ENCODE assay signal across 9 cellular contexts in genomic region chr15:94229591-94230365, GRCh38. TPM values are rescaled to one million over a fixed set of nuclear protein-coding genes. Genes with fewer than 3 reads are reported as not detected.
DNase-seq lines count a peak whose midpoint lies in the region; ATAC-seq, FAIRE-seq and TF ChIP-seq lines count a peak whose summit lies in the region.
"Had no signal": no experiment of that assay in that cellular context is flagged by ENCODE, and none has a peak within 500 bp of the region (broad histone marks: within the 10 kb centered on the region; RNA-seq: fewer than 3 reads in every experiment).

No MANE protein-coding gene starts in this region.

- H3K4me3 Mint-ChIP-seq in glutamatergic neuron (ENCODE audit: unreplicated experiment): no peak overlapping the region

- 4% methylated on average over 10 of the region's 10 CpGs for WGBS in GM12878 (ENCODE audit: insufficient coverage, insufficient replicate concordance, low lambda C conversion rate, missing lambda C conversion rate)

- H3K4me1 ChIP-seq in GM12878 (ENCODE audit: control insufficient read depth, insufficient read depth, low read length) (peaks cover 16% of the 10 kb centered on the region), BE2C (no peaks in the 10 kb centered on the region)

- BruUV-seq in GM12878 (replicated peaks; lab: Mats Ljungman, UMichigan): no TSS peak

- ATAC-seq in GM18867 (IDR thresholded peaks at IDR 0.05; ENCODE audit: unreplicated experiment) (peak; percentile 66), HG02870 (IDR thresholded peaks at IDR 0.05; ENCODE audit: unreplicated experiment) (peak; percentile 88), GM12878 (peak; percentile 53)

- H3K4me2 ChIP-seq in GM12878 (ENCODE audit: control insufficient read depth, insufficient read depth): peak overlapping the region; percentile 95

- no peaks in the 10 kb centered on the region for H3K4me1 Mint-ChIP-seq in glutamatergic neuron (ENCODE audit: low read depth, unreplicated experiment)

- no peak overlapping the region for H3K27ac Mint-ChIP-seq in glutamatergic neuron (ENCODE audit: unreplicated experiment)

- no peaks in the 10 kb centered on the region for H3K9me3 ChIP-seq in GM12878 (replicated peaks; ENCODE audit: control insufficient read depth, insufficient read depth, low read length)
- no peaks in the 10 kb centered on the region for H3K9me3 ChIP-seq in BE2C

- no peak for TF ChIP-seq RAD21 in GM12878 (IDR thresholded peaks at IDR 0.05; ENCODE audit: insufficient read depth, low read depth, low read length)

- H3K79me2 ChIP-seq in GM12878 (ENCODE audit: control insufficient read depth, insufficient read depth, low read length): no peaks in the 10 kb centered on the region

- peak; percentile 88 for DNase-seq in OCI-M1 (lab: John Stamatoyannopoulos, UW)
- DNase-seq in GM12878 (ENCODE audit: low read depth, low spot score): peak; percentile 70
- DNase-seq in stimulated activated CD8-positive, alpha-beta memory T cell treated with anti-CD3 and anti-CD28 coated beads, Interleukin-12 subunit alpha, Interleukin-12 subunit beta, amount 100 ng/mL, for 1 hour (ENCODE audit: low read depth): peak; percentile 35
- DNase-seq in BE2C: no peak
- DNase-seq in NCI-H748 (lab: John Stamatoyannopoulos, UW; ENCODE audit: unreplicated experiment): no peak
- DNase-seq in glutamatergic neuron: no peak

- CTCF ChIA-PET in GM12878 (lab: Yijun Ruan, JAX): interaction anchor here (0.6 to 7.5 kb wide), 19 partner anchors 9 to 1201 kb away, joined by 3 to 90 read pairs (median 5); no protein-coding TSS in a partner anchor

- TF ChIP-seq EP300 in GM12878 (IDR thresholded peaks at IDR 0.05; ENCODE audit: borderline replicate concordance in 1 of 2, control insufficient read depth in 1 of 2, low read depth in 2 of 2, low read length in 2 of 2): peak; percentile 53 to 70; a peak in 2 of 4 replicates

- RAD21 ChIA-PET in GM12878 (lab: Charles Lee; ENCODE audit: unreplicated experiment): interaction anchor here (0.7 to 8.0 kb wide), 23 partner anchors 10 to 104 kb away, joined by 3 to 120 read pairs (median 4); no protein-coding TSS in a partner anchor

- H3K9ac ChIP-seq in GM12878 (ENCODE audit: control insufficient read depth, insufficient read depth, low read length): no peak overlapping the region

- in situ Hi-C loops in GM12878 (cut with MboI): loop anchor here (5.0 kb wide), 1 partner anchor 78 kb away; no protein-coding TSS in a partner anchor

- FAIRE-seq in GM12878 (lab: Jason Lieb, UNC): peak; percentile 27

- no peaks in the 10 kb centered on the region for H4K20me1 ChIP-seq in GM12878 (ENCODE audit: control insufficient read depth, insufficient read depth)

- H3K27me3 Mint-ChIP-seq in glutamatergic neuron (ENCODE audit: unreplicated experiment): peaks cover 4% of the 10 kb centered on the region

- no peaks in the 10 kb centered on the region for H3K36me3 Mint-ChIP-seq in glutamatergic neuron (ENCODE audit: unreplicated experiment)

- no peak overlapping the region for H3K27ac ChIP-seq in GM12878 (ENCODE audit: control insufficient read depth, insufficient read depth)

- TF ChIP-seq CTCF in GM12878 (IDR thresholded peaks at IDR 0.05 in 2 of 3, conservative IDR thresholded peaks at IDR 0.05 in 1 of 3; ENCODE audit: control insufficient read depth in 2 of 3, extremely low read depth in 1 of 3, insufficient read depth in 1 of 3, low read depth in 3 of 3, low read length in 3 of 3) (no peak), BE2C (IDR thresholded peaks at IDR 0.05; ENCODE audit: low read depth, low read length) (no peak), glutamatergic neuron (IDR thresholded peaks at IDR 0.05; ENCODE audit: partially characterized antibody, unreplicated experiment) (no peak)

- peaks cover 2% of the 10 kb centered on the region for H3K9me3 Mint-ChIP-seq in glutamatergic neuron (ENCODE audit: unreplicated experiment)

- H2AFZ ChIP-seq in GM12878 (ENCODE audit: control insufficient read depth, low read depth, low read length): no peak overlapping the region

- intact Hi-C loops in GM12878 (cut with micrococcal nuclease; ENCODE audit: unreplicated experiment): loop anchor here (2.0 to 5.0 kb wide), 4 partner anchors 58 to 93 kb away; no protein-coding TSS in a partner anchor

- no peaks in the 10 kb centered on the region for H3K36me3 ChIP-seq in GM12878 (ENCODE audit: control insufficient read depth in 2 of 2, insufficient read depth in 2 of 2, low read length in 1 of 2)
- no peaks in the 10 kb centered on the region for H3K36me3 ChIP-seq in BE2C

- H3K27me3 ChIP-seq in GM12878 (replicated peaks in 1 of 2; ENCODE audit: control insufficient read depth in 2 of 2, insufficient read depth in 2 of 2, low read length in 1 of 2): peaks cover 0 to 9% of the 10 kb centered on the region in 2 experiments; a peak in 2 of 4 replicates
- peaks cover 10% of the 10 kb centered on the region for H3K27me3 ChIP-seq in BE2C

- SMC1A ChIA-PET in GM12878 (lab: Charles Lee; ENCODE audit: uncharacterized antibody, unreplicated experiment): interaction anchor here (0.6 to 9.8 kb wide), 21 partner anchors 9 to 105 kb away, joined by 3 to 156 read pairs (median 16); no protein-coding TSS in a partner anchor

- H3K4me3 ChIP-seq in GM12878 (peak overlapping the region; percentile 61; the same call in 1 of the 2 replicates), BE2C (ENCODE audit: low read depth, low read length) (no peak overlapping the region)

- no peak for TF ChIP-seq POLR2A in GM12878 (IDR thresholded peaks at IDR 0.05; ENCODE audit: low read depth, low read length)

- POLR2A ChIA-PET in GM12878 (lab: Charles Lee): interaction anchor here (0.8 to 7.8 kb wide), 12 partner anchors 9 to 95 kb away, joined by 3 to 94 read pairs (median 6); no protein-coding TSS in a partner anchor

TF ChIP-seq in GM12878, 131 proteins besides CTCF, POLR2A, EP300 and RAD21 (continues in another document):
- TF ChIP-seq CHD4 (IDR thresholded peaks at IDR 0.05): no peak
- no peak for TF ChIP-seq SIN3A (IDR thresholded peaks at IDR 0.05; ENCODE audit: low read depth, low read length)
- peak; percentile 91 for TF ChIP-seq RELB (IDR thresholded peaks at IDR 0.05; ENCODE audit: low read depth)
- no peak for TF ChIP-seq NRF1 (conservative IDR thresholded peaks at IDR 0.05; ENCODE audit: low read depth, low read length)
- no peak for TF ChIP-seq ESRRA (IDR thresholded peaks at IDR 0.05; ENCODE audit: low read length)
- peak; percentile 46; the same call in 1 of the 2 replicates for TF ChIP-seq MEF2A (IDR thresholded peaks at IDR 0.05; ENCODE audit: insufficient read depth, low read depth, low read length)
- TF ChIP-seq STAT3 (IDR thresholded peaks at IDR 0.05; ENCODE audit: low read depth, low read length): no peak
- peak; percentile 80 for TF ChIP-seq SPI1 (IDR thresholded peaks at IDR 0.05; ENCODE audit: borderline replicate concordance, insufficient read depth, low read depth, low read length)
- no peak for TF ChIP-seq ZNF207 (IDR thresholded peaks at IDR 0.05; ENCODE audit: borderline replicate concordance)
- no peak for TF ChIP-seq SREBF1 (IDR thresholded peaks at IDR 0.05; ENCODE audit: low read length)
- TF ChIP-seq JUND (IDR thresholded peaks at IDR 0.05; ENCODE audit: low read depth, low read length): no peak
- TF ChIP-seq NFXL1 (IDR thresholded peaks at IDR 0.05; ENCODE audit: borderline replicate concordance): no peak
- TF ChIP-seq FOXM1 (IDR thresholded peaks at IDR 0.05; ENCODE audit: low read depth, low read length): peak; percentile 51; the same call in 1 of the 2 replicates
- no peak for TF ChIP-seq RFX5 (IDR thresholded peaks at IDR 0.05; ENCODE audit: low read depth, low read length)
- 0 out of 2 replicates have a peak, but pooled peaks have one; percentile 64 for TF ChIP-seq GATAD2B (conservative IDR thresholded peaks at IDR 0.05; ENCODE audit: low read depth)
- peak; percentile 69; the same call in 1 of the 2 replicates for TF ChIP-seq MTA3 (IDR thresholded peaks at IDR 0.05; ENCODE audit: borderline replicate concordance, low read length)
- no peak for TF ChIP-seq PML (IDR thresholded peaks at IDR 0.05; ENCODE audit: low read length)
- TF ChIP-seq TAF1 (IDR thresholded peaks at IDR 0.05; ENCODE audit: borderline replicate concordance, low read depth, low read length): no peak
- no peak for TF ChIP-seq ZZZ3 (IDR thresholded peaks at IDR 0.05; ENCODE audit: control insufficient read depth, insufficient read length, low read depth)
- no peak for TF ChIP-seq POLR2AphosphoS5 (IDR thresholded peaks at IDR 0.05; ENCODE audit: low read length)
- no peak for TF ChIP-seq GABPA (IDR thresholded peaks at IDR 0.05; ENCODE audit: low read depth)

RNA-seq across cellular contexts. Expression of gene MCTP2, which starts 1.6 kb away (rescaled TPM):
- 85.3 and 89.1 TPM in 2 replicates for total RNA-seq in GM12878 (2013; cell fraction: nucleolus; rRNA removed)
- 0.87 and 1.1 TPM in 2 replicates for total RNA-seq in GM12878 (2014; rRNA removed)
- total RNA-seq in GM12878 (2014; rRNA removed; fragmentation: Illumina TruSeq; extraction: Trizol): 0.92 and 1.0 TPM in 2 replicates
- 1.0 and 1.5 TPM in 2 replicates for total RNA-seq in GM12878 (2021)
- polyA plus RNA-seq in GM12878 (2011; ENCODE audit: low read depth): 0.68 TPM
- 39.3 and 48.5 TPM in 2 replicates for polyA plus RNA-seq in GM12878 (2011; rRNA removed)
- 39.4 and 45.7 TPM in 2 replicates for polyA plus RNA-seq in GM12878 (2011; cell fraction: cytosol; rRNA removed)
- 85.2 and 124 TPM in 2 replicates for polyA plus RNA-seq in GM12878 (2011; cell fraction: nucleus; rRNA removed)
- 0.87 and 1.5 TPM in 2 replicates for polyA plus RNA-seq in GM12878 (2012)
- 0.76 and 1.0 TPM in 2 replicates for polyA plus RNA-seq in GM12878 (2014; fragmentation: Illumina TruSeq; extraction: Trizol)
- polyA plus RNA-seq in GM12878 (2014; fragmentation: Nextera tagmentation; extraction: Ambion mirVana): under 1 TPM; 0.24 to 0.26 TPM
- polyA plus RNA-seq in GM12878 (2014; rRNA removed): 0.67 and 1.1 TPM in 2 replicates
- under 1 TPM; 0.33 to 0.36 TPM for polyA plus RNA-seq in GM12878 (2016; fragmentation: Nextera tagmentation; extraction: Ambion mirVana)
- 107 and 119 TPM in 2 replicates for polyA minus RNA-seq in GM12878 (2011; rRNA and poly(A)+ RNA removed)
- polyA minus RNA-seq in GM12878 (2011; cell fraction: cytosol; rRNA and poly(A)+ RNA removed): 21.6 and 32.2 TPM in 2 replicates
- 87.2 and 98.2 TPM in 2 replicates for polyA minus RNA-seq in GM12878 (2011; cell fraction: nucleus; rRNA and poly(A)+ RNA removed)
- not detected for polyA plus RNA-seq in BE2C (2012; ENCODE audit: insufficient read depth, insufficient read length, low read depth)
- 0.44 TPM for total RNA-seq in glutamatergic neuron (ENCODE audit: unreplicated experiment)
- polyA plus RNA-seq: neural cell had no signal

Comparison
In these comparisons a context has a peak if more than half of its experiments do, and no peak if none do; other contexts are left out.
1. DNase-seq: peak in OCI-M1 (single experiment), GM12878 (single experiment) and stimulated activated CD8-positive, alpha-beta memory T cell treated with anti-CD3 and anti-CD28 coated beads, Interleukin-12 subunit alpha, Interleukin-12 subunit beta, amount 100 ng/mL, for 1 hour (single experiment); none in BE2C (single experiment), NCI-H748 (single experiment) and glutamatergic neuron (single experiment).
2. Peak in every context shown above with its lines, with median percentiles within 50 percentile points of each other: ATAC-seq.